ENCODE assay signal across 1 cellular context in genomic region chr1:107964397-107965111, GRCh38.
TF ChIP-seq lines count a peak whose summit lies in the region.

No MANE protein-coding gene starts in this region.

TF ChIP-seq in H1, 55 proteins besides CTCF, POLR2A, EP300 and RAD21 (continued from another document):
- TF ChIP-seq POLR2AphosphoS5 (IDR thresholded peaks at IDR 0.05; ENCODE audit: low read depth, low read length), result 0 out of 2 replicates have a peak, but pooled peaks have one; percentile 19
- no peak for TF ChIP-seq FOSL1 (IDR thresholded peaks at IDR 0.05; ENCODE audit: insufficient read depth, low read depth, low read length)
- TF ChIP-seq JUN (IDR thresholded peaks at IDR 0.05; ENCODE audit: low read depth, low read length), result no peak
- TF ChIP-seq SUZ12 (IDR thresholded peaks at IDR 0.05; ENCODE audit: low read length), result peak; percentile 47; the same call in 1 of the 2 replicates
- peak; percentile 32 for TF ChIP-seq YY1 (IDR thresholded peaks at IDR 0.05; ENCODE audit: low read depth, low read length)
- TF ChIP-seq TAF1 (IDR thresholded peaks at IDR 0.05; ENCODE audit: low read depth, low read length), result 0 out of 2 replicates have a peak, but pooled peaks have one; percentile 35
